ENCODE assay signal across 8 cellular contexts in the genomic region with DNA sequence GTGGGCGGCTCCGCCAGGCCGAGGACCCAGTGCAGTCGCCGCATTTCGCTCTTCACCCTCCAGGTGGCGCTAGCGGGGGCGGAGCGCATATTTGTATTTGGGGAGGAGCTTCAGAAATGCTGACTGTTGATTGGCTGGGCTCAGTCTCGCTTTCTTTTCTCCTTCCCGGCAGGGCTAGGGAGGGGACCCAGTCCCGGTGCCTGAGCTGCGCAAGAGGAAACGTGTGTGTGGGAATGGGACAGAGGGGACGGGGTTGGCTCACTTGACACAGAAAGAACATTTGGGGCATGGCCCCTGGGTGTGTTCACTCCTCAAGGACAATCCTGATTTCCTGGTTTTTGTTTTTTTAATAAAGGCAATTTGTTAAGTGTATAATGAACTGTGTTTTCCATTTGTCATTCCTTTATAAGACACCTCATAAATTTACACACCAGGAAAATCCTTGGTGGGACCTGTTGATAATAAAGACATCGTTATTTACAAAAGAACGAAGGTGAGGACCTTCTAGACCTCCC. TPM values are rescaled to one million over a fixed set of nuclear protein-coding genes. Genes with fewer than 3 reads are reported as not detected.
DNase-seq lines count a peak whose midpoint lies in the region; ATAC-seq and TF ChIP-seq lines count a peak whose summit lies in the region.

No MANE protein-coding gene starts in this region.

- POLR2A ChIA-PET in activated CD4-positive, alpha-beta T cell treated with anti-CD3 and anti-CD28 coated beads, Interleukin-2, amount 10 ng/mL, durations not matched to agents 7 days and 5 days (lab: Charles Lee), result interaction anchor here (0.6 to 1.4 kb wide), 6 partner anchors 14 to 161 kb away, joined by 3 to 5 read pairs (median 4); no protein-coding TSS in a partner anchor

- peak; percentile 84 for ATAC-seq in GM19324 (IDR thresholded peaks at IDR 0.05; ENCODE audit: low FRiP score, unreplicated experiment)
- ATAC-seq in HG03457 (IDR thresholded peaks at IDR 0.05; ENCODE audit: unreplicated experiment), result peak; percentile 75

- WGBS in liver, result under 1% methylated on average over 18 of the region's 18 CpGs

- peaks cover 21% of the 10 kb centered on the region for H3K4me1 Mint-ChIP-seq in activated CD4-positive, alpha-beta T cell treated with anti-CD3 and anti-CD28 coated beads, Interleukin-2, amount 10 ng/mL, durations not matched to agents 7 days and 5 days
- H3K4me1 Mint-ChIP-seq in dendritic cell treated with granulocyte-macrophage colony-stimulating factor and Interleukin-4, amounts not matched to agents 40 ng/mL and 50 ng/mL, for 4 days (ENCODE audit: low read depth), result peaks cover 35% of the 10 kb centered on the region

- H3K9ac ChIP-seq in BLaER1 treated with 17β-estradiol and CSF1 and Interleukin-3, amounts not matched to agents 10 nM and 100 nM, result peak overlapping the region; percentile 49 to 73 (median 65)
- H3K9ac ChIP-seq in liver (ENCODE audit: low read depth in 1 of 2, low read length in 2 of 2), result peak overlapping the region in 1 of 2 donors; percentile 85

- intact Hi-C loops in dendritic cell treated with granulocyte-macrophage colony-stimulating factor and Interleukin-4, amounts not matched to agents 40 ng/mL and 50 ng/mL, for 4 days (cut with micrococcal nuclease), result loop anchor here (1.0 to 2.0 kb wide), 3 partner anchors 15 to 196 kb away; no protein-coding TSS in a partner anchor

- peak overlapping the region; percentile 92 for H3K27ac Mint-ChIP-seq in activated CD4-positive, alpha-beta T cell treated with anti-CD3 and anti-CD28 coated beads, Interleukin-2, amount 10 ng/mL, durations not matched to agents 7 days and 5 days
- H3K27ac Mint-ChIP-seq in dendritic cell treated with granulocyte-macrophage colony-stimulating factor and Interleukin-4, amounts not matched to agents 40 ng/mL and 50 ng/mL, for 4 days, result peak overlapping the region; percentile 87

- H3K4me3 ChIP-seq in BLaER1 treated with 17β-estradiol and CSF1 and Interleukin-3, amounts not matched to agents 10 nM and 100 nM, result peak overlapping the region; percentile 44 to 65 (median 55)
- H3K4me3 ChIP-seq in liver (ENCODE audit: low read depth in 1 of 3, low read length in 3 of 3), result peak overlapping the region in 2 of 3 donors; percentile 19 to 51

- H3K4me2 ChIP-seq in BLaER1 treated with 17β-estradiol and CSF1 and Interleukin-3, amounts not matched to agents 10 nM and 100 nM, result peak overlapping the region; percentile 67 to 92 (median 82)

- no peaks in the 10 kb centered on the region for H3K27me3 Mint-ChIP-seq in activated CD4-positive, alpha-beta T cell treated with anti-CD3 and anti-CD28 coated beads, Interleukin-2, amount 10 ng/mL, durations not matched to agents 7 days and 5 days
- H3K27me3 Mint-ChIP-seq in dendritic cell treated with granulocyte-macrophage colony-stimulating factor and Interleukin-4, amounts not matched to agents 40 ng/mL and 50 ng/mL, for 4 days, result peaks cover 12% of the 10 kb centered on the region

- H3K36me3 Mint-ChIP-seq in activated CD4-positive, alpha-beta T cell treated with anti-CD3 and anti-CD28 coated beads, Interleukin-2, amount 10 ng/mL, durations not matched to agents 7 days and 5 days (ENCODE audit: low read depth), result no peaks in the 10 kb centered on the region
- H3K36me3 Mint-ChIP-seq in dendritic cell treated with granulocyte-macrophage colony-stimulating factor and Interleukin-4, amounts not matched to agents 40 ng/mL and 50 ng/mL, for 4 days (ENCODE audit: low read depth), result no peaks in the 10 kb centered on the region

- CTCF ChIA-PET in activated CD4-positive, alpha-beta T cell treated with anti-CD3 and anti-CD28 coated beads, Interleukin-2, amount 10 ng/mL, durations not matched to agents 7 days and 5 days (lab: Charles Lee), result interaction anchor here (0.6 to 4.2 kb wide), 45 partner anchors 8 to 1406 kb away, joined by 3 to 38 read pairs (median 4); a partner anchor contains a TSS

- peak overlapping the region; percentile 75 for H3K4me3 Mint-ChIP-seq in activated CD4-positive, alpha-beta T cell treated with anti-CD3 and anti-CD28 coated beads, Interleukin-2, amount 10 ng/mL, durations not matched to agents 7 days and 5 days
- H3K4me3 Mint-ChIP-seq in dendritic cell treated with granulocyte-macrophage colony-stimulating factor and Interleukin-4, amounts not matched to agents 40 ng/mL and 50 ng/mL, for 4 days, result peak overlapping the region; percentile 70

- H3K9me3 Mint-ChIP-seq in activated CD4-positive, alpha-beta T cell treated with anti-CD3 and anti-CD28 coated beads, Interleukin-2, amount 10 ng/mL, durations not matched to agents 7 days and 5 days, result no peaks in the 10 kb centered on the region
- H3K9me3 Mint-ChIP-seq in dendritic cell treated with granulocyte-macrophage colony-stimulating factor and Interleukin-4, amounts not matched to agents 40 ng/mL and 50 ng/mL, for 4 days, result no peaks in the 10 kb centered on the region

- H3K4me1 ChIP-seq in BLaER1 treated with 17β-estradiol and CSF1 and Interleukin-3, amounts not matched to agents 10 nM and 100 nM, result peaks cover 17 to 72% (median 22%) of the 10 kb centered on the region in 10 experiments
- H3K4me1 ChIP-seq in liver (ENCODE audit: control insufficient read depth in 4 of 4, insufficient read depth in 4 of 4, low read length in 3 of 4), result peaks cover 0 to 3% (median 1%) of the 10 kb centered on the region in 4 donors

- no peaks in the 10 kb centered on the region for H3K9me3 ChIP-seq in BLaER1 treated with 17β-estradiol and CSF1 and Interleukin-3, amounts not matched to agents 10 nM and 100 nM (replicated peaks in 1 of 11)
- H3K9me3 ChIP-seq in liver (ENCODE audit: control insufficient read depth in 4 of 4, low read length in 3 of 4), result no peaks in the 10 kb centered on the region

- no peaks in the 10 kb centered on the region for H3K27me3 ChIP-seq in BLaER1 treated with 17β-estradiol and CSF1 and Interleukin-3, amounts not matched to agents 10 nM and 100 nM
- H3K27me3 ChIP-seq in liver (ENCODE audit: control insufficient read depth in 4 of 4, insufficient read depth in 4 of 4, low read length in 3 of 4), result no peaks in the 10 kb centered on the region

- no peaks in the 10 kb centered on the region for H3K36me3 ChIP-seq in BLaER1 treated with 17β-estradiol and CSF1 and Interleukin-3, amounts not matched to agents 10 nM and 100 nM
- no peaks in the 10 kb centered on the region for H3K36me3 ChIP-seq in liver (ENCODE audit: control insufficient read depth in 4 of 4, insufficient read depth in 3 of 4, low read depth in 1 of 4, low read length in 3 of 4)

- H3K27ac ChIP-seq in BLaER1 treated with 17β-estradiol and CSF1 and Interleukin-3, amounts not matched to agents 10 nM and 100 nM, result peak overlapping the region; percentile 31 to 70 (median 58); a peak in 20 of 22 replicates
- peak overlapping the region; percentile 32 to 41 for H3K27ac ChIP-seq in liver (ENCODE audit: low read depth in 1 of 2, low read length in 2 of 2)

- no peaks in the 10 kb centered on the region for H4K20me1 ChIP-seq in BLaER1 treated with 17β-estradiol and CSF1 and Interleukin-3, amounts not matched to agents 10 nM and 100 nM

- peak; percentile 72 to 86 for TF ChIP-seq RAD21 in liver (IDR thresholded peaks at IDR 0.05)

- peak; percentile 91 for DNase-seq in NCI-H526 treated with DMSO at 0.1 percent for 48 hours (lab: John Stamatoyannopoulos, UW)
- peak; percentile 95 for DNase-seq in activated CD4-positive, alpha-beta T cell treated with anti-CD3 and anti-CD28 coated beads, Interleukin-2, amount 10 ng/mL, durations not matched to agents 7 days and 5 days
- DNase-seq in stimulated activated CD4-positive, alpha-beta T cell treated with anti-CD3 and anti-CD28 coated beads, Interleukin-4, amount 100 ng/mL, for 1 hour, result peak; percentile 92

- TF ChIP-seq CTCF in liver (IDR thresholded peaks at IDR 0.05; ENCODE audit: low read depth, low read length, missing input control), result peak; percentile 99

TF ChIP-seq in liver, 16 proteins besides CTCF, POLR2A, EP300 and RAD21 (continues in another document):
- TF ChIP-seq, protein P1, sequence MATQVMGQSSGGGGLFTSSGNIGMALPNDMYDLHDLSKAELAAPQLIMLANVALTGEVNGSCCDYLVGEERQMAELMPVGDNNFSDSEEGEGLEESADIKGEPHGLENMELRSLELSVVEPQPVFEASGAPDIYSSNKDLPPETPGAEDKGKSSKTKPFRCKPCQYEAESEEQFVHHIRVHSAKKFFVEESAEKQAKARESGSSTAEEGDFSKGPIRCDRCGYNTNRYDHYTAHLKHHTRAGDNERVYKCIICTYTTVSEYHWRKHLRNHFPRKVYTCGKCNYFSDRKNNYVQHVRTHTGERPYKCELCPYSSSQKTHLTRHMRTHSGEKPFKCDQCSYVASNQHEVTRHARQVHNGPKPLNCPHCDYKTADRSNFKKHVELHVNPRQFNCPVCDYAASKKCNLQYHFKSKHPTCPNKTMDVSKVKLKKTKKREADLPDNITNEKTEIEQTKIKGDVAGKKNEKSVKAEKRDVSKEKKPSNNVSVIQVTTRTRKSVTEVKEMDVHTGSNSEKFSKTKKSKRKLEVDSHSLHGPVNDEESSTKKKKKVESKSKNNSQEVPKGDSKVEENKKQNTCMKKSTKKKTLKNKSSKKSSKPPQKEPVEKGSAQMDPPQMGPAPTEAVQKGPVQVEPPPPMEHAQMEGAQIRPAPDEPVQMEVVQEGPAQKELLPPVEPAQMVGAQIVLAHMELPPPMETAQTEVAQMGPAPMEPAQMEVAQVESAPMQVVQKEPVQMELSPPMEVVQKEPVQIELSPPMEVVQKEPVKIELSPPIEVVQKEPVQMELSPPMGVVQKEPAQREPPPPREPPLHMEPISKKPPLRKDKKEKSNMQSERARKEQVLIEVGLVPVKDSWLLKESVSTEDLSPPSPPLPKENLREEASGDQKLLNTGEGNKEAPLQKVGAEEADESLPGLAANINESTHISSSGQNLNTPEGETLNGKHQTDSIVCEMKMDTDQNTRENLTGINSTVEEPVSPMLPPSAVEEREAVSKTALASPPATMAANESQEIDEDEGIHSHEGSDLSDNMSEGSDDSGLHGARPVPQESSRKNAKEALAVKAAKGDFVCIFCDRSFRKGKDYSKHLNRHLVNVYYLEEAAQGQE (IDR thresholded peaks at IDR 0.05), result peak; percentile 65
- peak; percentile 50 for TF ChIP-seq TAF1 (conservative IDR thresholded peaks at IDR 0.05)
- peak; percentile 16 for TF ChIP-seq YY1 (IDR thresholded peaks at IDR 0.05)
- peak in 1 of 2 donors; percentile 16 for TF ChIP-seq HNF4A (conservative IDR thresholded peaks at IDR 0.05)
- peak; percentile 46 for TF ChIP-seq NR2F2 (IDR thresholded peaks at IDR 0.05)
- no peak for TF ChIP-seq HNF4G (IDR thresholded peaks at IDR 0.05)
- TF ChIP-seq GABPA (IDR thresholded peaks at IDR 0.05 in 1 of 2, conservative IDR thresholded peaks at IDR 0.05 in 1 of 2), result peak in 1 of 2 donors; percentile 41
- no peak for TF ChIP-seq FOXA1 (IDR thresholded peaks at IDR 0.05)
- TF ChIP-seq EGR1 (IDR thresholded peaks at IDR 0.05; ENCODE audit: low read depth in 2 of 2), result peak; percentile 80 to 86
- no peak for TF ChIP-seq JUND (IDR thresholded peaks at IDR 0.05)
- peak; percentile 76 for TF ChIP-seq SP1 (IDR thresholded peaks at IDR 0.05)

RNA-seq across cellular contexts. Expression of a gene that starts 20.4 kb away (rescaled TPM):
- total RNA-seq in activated CD4-positive, alpha-beta T cell treated with anti-CD3 and anti-CD28 coated beads, Interleukin-2, amount 10 ng/mL, durations not matched to agents 7 days and 5 days, result 10 to 100 TPM; 55.9 to 62.3 TPM
- 10 to 100 TPM; 11.9 to 24.2 TPM for total RNA-seq in liver
- polyA plus RNA-seq in liver, result 1 to 10 TPM; 3.5 to 4.3 TPM

Comparison
In these comparisons a context has a peak if more than half of its experiments do, and no peak if none do; other contexts are left out.
1. Peak in every context shown above with its lines: DNase-seq, ATAC-seq, H3K4me3 ChIP-seq and H3K27ac ChIP-seq.